Comparison of ENCODE assay signal across 9 cellular contexts in the genomic region with DNA sequence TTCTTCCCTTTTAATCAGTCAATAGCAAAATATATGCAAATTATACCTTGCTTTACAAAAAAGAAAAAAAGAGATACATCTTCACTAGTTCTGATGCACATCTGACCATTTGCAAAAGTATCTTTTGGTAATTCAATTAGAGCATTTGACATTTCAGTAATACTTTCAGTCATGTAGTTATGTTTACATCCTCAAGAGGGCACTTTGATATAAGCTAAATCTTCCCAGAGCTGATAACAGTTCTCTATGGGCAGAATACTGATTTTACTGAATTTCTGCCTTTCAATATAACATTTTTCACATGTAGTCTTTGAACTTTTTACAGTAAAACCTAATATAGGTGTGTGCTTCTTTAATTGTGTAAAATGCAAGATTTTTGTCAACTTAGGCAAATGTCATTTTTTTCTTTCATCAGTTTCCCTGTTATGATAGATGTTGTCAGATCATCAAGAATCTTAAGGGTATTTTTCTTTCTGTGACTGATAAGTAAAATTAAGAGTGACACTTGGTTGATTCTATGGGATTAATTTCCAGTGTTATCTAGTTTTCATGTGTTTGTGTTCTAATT.
DNase-seq lines count a peak whose midpoint lies in the region; ATAC-seq, FAIRE-seq and TF ChIP-seq lines count a peak whose summit lies in the region.
"Had no signal": no experiment of that assay in that cellular context is flagged by ENCODE, and none has a peak within 500 bp of the region (broad histone marks: within the 10 kb centered on the region; RNA-seq: fewer than 3 reads in every experiment).

No MANE protein-coding gene starts in this region.

- H2AFZ ChIP-seq in GM12878 (ENCODE audit: control insufficient read depth, low read depth, low read length), result no peak overlapping the region

- no peak overlapping the region for H3K27ac Mint-ChIP-seq in activated CD8-positive, alpha-beta T cell treated with anti-CD3 and anti-CD28 coated beads for 36 hours
- no peak overlapping the region for H3K27ac Mint-ChIP-seq in activated CD8-positive, alpha-beta T cell treated with anti-CD3 and anti-CD28 coated beads, Interleukin-2, amount 10 ng/mL, durations not matched to agents 7 days and 5 days
- no peak overlapping the region for H3K27ac Mint-ChIP-seq in activated T-helper 2 cell treated with anti-CD3 and anti-CD28 coated beads, Interferon-gamma antibody, Interleukin-2, Interleukin-4, amounts not matched to agents 10 μg/mL and 5 μg/mL and 100 μg/mL, durations not matched to agents 14 hours and 24 hours and 36 hours
- H3K27ac Mint-ChIP-seq: activated naive CD4-positive, alpha-beta T cell treated with anti-CD3 and anti-CD28 coated beads, Interleukin-2, amount 50 U/mL, for 24 hours had no signal

- intact Hi-C loops in activated CD8-positive, alpha-beta T cell treated with anti-CD3 and anti-CD28 coated beads for 36 hours (cut with micrococcal nuclease), result loop anchor here (5.0 kb wide), 1 partner anchor 577 kb away; no protein-coding TSS in a partner anchor
- intact Hi-C loops in GM12878 (cut with micrococcal nuclease; ENCODE audit: unreplicated experiment), result loop anchor here (1.0 to 10.0 kb wide), 3 partner anchors 579 to 1014 kb away; no protein-coding TSS in a partner anchor
- intact Hi-C loops in right lobe of liver (cut with DNase I), result no loop called here
- intact Hi-C loops in activated T-helper 2 cell treated with anti-CD3 and anti-CD28 coated beads, Interferon-gamma antibody, Interleukin-2, Interleukin-4, amounts not matched to agents 10 μg/mL and 5 μg/mL and 100 μg/mL, durations not matched to agents 14 hours and 24 hours and 36 hours (cut with micrococcal nuclease), result no loop called here

- no TSS peak for BruUV-seq in GM12878 (replicated peaks; lab: Mats Ljungman, UMichigan)

- TF ChIP-seq CTCF in activated CD8-positive, alpha-beta T cell treated with anti-CD3 and anti-CD28 coated beads for 36 hours (IDR thresholded peaks at IDR 0.05), result peak; percentile 49
- TF ChIP-seq CTCF in GM12878 (IDR thresholded peaks at IDR 0.05 in 2 of 3, conservative IDR thresholded peaks at IDR 0.05 in 1 of 3; ENCODE audit: control insufficient read depth in 2 of 3, extremely low read depth in 1 of 3, insufficient read depth in 1 of 3, low read depth in 3 of 3, low read length in 3 of 3), result peak; percentile 42 to 57 (median 55); a peak in 5 of 6 replicates
- TF ChIP-seq CTCF in right lobe of liver (IDR thresholded peaks at IDR 0.05), result peak; percentile 47 to 61 (median 55)

- TF ChIP-seq EP300 in GM12878 (IDR thresholded peaks at IDR 0.05; ENCODE audit: borderline replicate concordance in 1 of 2, control insufficient read depth in 1 of 2, low read depth in 2 of 2, low read length in 2 of 2), result no peak

- no peak overlapping the region for H3K4me2 ChIP-seq in GM12878 (ENCODE audit: control insufficient read depth, insufficient read depth)

- TF ChIP-seq RAD21 in GM12878 (IDR thresholded peaks at IDR 0.05; ENCODE audit: insufficient read depth, low read depth, low read length), result peak; percentile 77

- no peak for FAIRE-seq in GM12878 (lab: Jason Lieb, UNC)

- in situ Hi-C loops in GM12878 (cut with MboI), result loop anchor here (5.0 kb wide), 1 partner anchor 577 kb away; no protein-coding TSS in a partner anchor

- H3K9me3 ChIP-seq in GM12878 (replicated peaks; ENCODE audit: control insufficient read depth, insufficient read depth, low read length) (no peaks in the 10 kb centered on the region), right lobe of liver (no peaks in the 10 kb centered on the region)

- DNase-seq in activated CD8-positive, alpha-beta T cell treated with anti-CD3 and anti-CD28 coated beads for 36 hours, result no peak
- no peak for DNase-seq in activated CD8-positive, alpha-beta T cell treated with anti-CD3 and anti-CD28 coated beads, Interleukin-2, amount 10 ng/mL, durations not matched to agents 7 days and 5 days
- peak; percentile 8 for DNase-seq in NCI-H2081 treated with DMSO at 0.1 percent for 48 hours (lab: John Stamatoyannopoulos, UW)
- no peak for DNase-seq in GM12878 (ENCODE audit: low read depth, low spot score)
- DNase-seq in right lobe of liver, result no peak
- no peak for DNase-seq in activated T-helper 2 cell treated with anti-CD3 and anti-CD28 coated beads, Interferon-gamma antibody, Interleukin-2, Interleukin-4, amounts not matched to agents 10 μg/mL and 5 μg/mL and 100 μg/mL, durations not matched to agents 14 hours and 24 hours and 36 hours (ENCODE audit: low spot score)
- no peak for DNase-seq in stimulated activated CD8-positive, alpha-beta memory T cell treated with anti-CD3 and anti-CD28 coated beads, Interleukin-4, amount 100 ng/mL, for 48 hours

- no peaks in the 10 kb centered on the region for H3K36me3 Mint-ChIP-seq in activated CD8-positive, alpha-beta T cell treated with anti-CD3 and anti-CD28 coated beads for 36 hours (ENCODE audit: low read depth)
- no peaks in the 10 kb centered on the region for H3K36me3 Mint-ChIP-seq in activated CD8-positive, alpha-beta T cell treated with anti-CD3 and anti-CD28 coated beads, Interleukin-2, amount 10 ng/mL, durations not matched to agents 7 days and 5 days (ENCODE audit: low read depth)
- no peaks in the 10 kb centered on the region for H3K36me3 Mint-ChIP-seq in activated T-helper 2 cell treated with anti-CD3 and anti-CD28 coated beads, Interferon-gamma antibody, Interleukin-2, Interleukin-4, amounts not matched to agents 10 μg/mL and 5 μg/mL and 100 μg/mL, durations not matched to agents 14 hours and 24 hours and 36 hours (ENCODE audit: low read depth)
- H3K36me3 Mint-ChIP-seq: activated naive CD4-positive, alpha-beta T cell treated with anti-CD3 and anti-CD28 coated beads, Interleukin-2, amount 50 U/mL, for 24 hours had no signal

- H3K4me3 ChIP-seq in GM12878 (no peak overlapping the region), right lobe of liver (no peak overlapping the region)

- H3K36me3 ChIP-seq in GM12878 (ENCODE audit: control insufficient read depth in 2 of 2, insufficient read depth in 2 of 2, low read length in 1 of 2) (no peaks in the 10 kb centered on the region), right lobe of liver (no peaks in the 10 kb centered on the region)

- no peak for ATAC-seq in activated CD8-positive, alpha-beta T cell treated with anti-CD3 and anti-CD28 coated beads for 36 hours
- no peak for ATAC-seq in activated CD8-positive, alpha-beta T cell treated with anti-CD3 and anti-CD28 coated beads, Interleukin-2, amount 10 ng/mL, durations not matched to agents 7 days and 5 days
- ATAC-seq in HG02970 (IDR thresholded peaks at IDR 0.05; ENCODE audit: low FRiP score, unreplicated experiment), result peak; percentile 67
- ATAC-seq in GM12878, result peak; percentile 66
- ATAC-seq in right lobe of liver, result peak; percentile 69 to 80 (median 71)

- no peak overlapping the region for H3K4me3 Mint-ChIP-seq in activated CD8-positive, alpha-beta T cell treated with anti-CD3 and anti-CD28 coated beads for 36 hours
- H3K4me3 Mint-ChIP-seq in activated CD8-positive, alpha-beta T cell treated with anti-CD3 and anti-CD28 coated beads, Interleukin-2, amount 10 ng/mL, durations not matched to agents 7 days and 5 days, result no peak overlapping the region
- H3K4me3 Mint-ChIP-seq in activated T-helper 2 cell treated with anti-CD3 and anti-CD28 coated beads, Interferon-gamma antibody, Interleukin-2, Interleukin-4, amounts not matched to agents 10 μg/mL and 5 μg/mL and 100 μg/mL, durations not matched to agents 14 hours and 24 hours and 36 hours (ENCODE audit: low read depth), result no peak overlapping the region
- H3K4me3 Mint-ChIP-seq: activated naive CD4-positive, alpha-beta T cell treated with anti-CD3 and anti-CD28 coated beads, Interleukin-2, amount 50 U/mL, for 24 hours had no signal

- SMC1A ChIA-PET in GM12878 (lab: Charles Lee; ENCODE audit: uncharacterized antibody, unreplicated experiment), result interaction anchor here (1.0 to 2.5 kb wide), 2 partner anchors 580 to 1015 kb away, joined by 3 to 29 read pairs; no protein-coding TSS in a partner anchor

- no peaks in the 10 kb centered on the region for H3K4me1 Mint-ChIP-seq in activated CD8-positive, alpha-beta T cell treated with anti-CD3 and anti-CD28 coated beads for 36 hours (ENCODE audit: low read depth)
- H3K4me1 Mint-ChIP-seq in activated CD8-positive, alpha-beta T cell treated with anti-CD3 and anti-CD28 coated beads, Interleukin-2, amount 10 ng/mL, durations not matched to agents 7 days and 5 days (ENCODE audit: low read depth), result no peaks in the 10 kb centered on the region
- H3K4me1 Mint-ChIP-seq in activated T-helper 2 cell treated with anti-CD3 and anti-CD28 coated beads, Interferon-gamma antibody, Interleukin-2, Interleukin-4, amounts not matched to agents 10 μg/mL and 5 μg/mL and 100 μg/mL, durations not matched to agents 14 hours and 24 hours and 36 hours (ENCODE audit: low read depth), result no peaks in the 10 kb centered on the region
- H3K4me1 Mint-ChIP-seq: activated naive CD4-positive, alpha-beta T cell treated with anti-CD3 and anti-CD28 coated beads, Interleukin-2, amount 50 U/mL, for 24 hours had no signal

- H3K27ac ChIP-seq in GM12878 (ENCODE audit: control insufficient read depth, insufficient read depth) (no peak overlapping the region), right lobe of liver (no peak overlapping the region)

- POLR2A ChIA-PET in activated CD8-positive, alpha-beta T cell treated with anti-CD3 and anti-CD28 coated beads for 36 hours (lab: Charles Lee), result no interaction called here
- POLR2A ChIA-PET in activated CD8-positive, alpha-beta T cell treated with anti-CD3 and anti-CD28 coated beads, Interleukin-2, amount 10 ng/mL, durations not matched to agents 7 days and 5 days (lab: Charles Lee), result no interaction called here
- POLR2A ChIA-PET in GM12878 (lab: Charles Lee), result no interaction called here

- no peaks in the 10 kb centered on the region for H4K20me1 ChIP-seq in GM12878 (ENCODE audit: control insufficient read depth, insufficient read depth)

- CTCF ChIA-PET in activated CD8-positive, alpha-beta T cell treated with anti-CD3 and anti-CD28 coated beads for 36 hours (lab: Charles Lee), result interaction anchor here (1.0 kb wide), 1 partner anchor 579 kb away, joined by 3 read pairs; no protein-coding TSS in a partner anchor
- CTCF ChIA-PET in activated CD8-positive, alpha-beta T cell treated with anti-CD3 and anti-CD28 coated beads, Interleukin-2, amount 10 ng/mL, durations not matched to agents 7 days and 5 days (lab: Charles Lee), result interaction anchor here (1.0 kb wide), 1 partner anchor 579 kb away, joined by 3 read pairs; no protein-coding TSS in a partner anchor
- CTCF ChIA-PET in GM12878 (lab: Yijun Ruan, JAX), result interaction anchor here (0.6 to 2.8 kb wide), 9 partner anchors 10 to 1016 kb away, joined by 3 to 46 read pairs (median 4); no protein-coding TSS in a partner anchor

- H3K4me1 ChIP-seq in GM12878 (ENCODE audit: control insufficient read depth, insufficient read depth, low read length), result no peaks in the 10 kb centered on the region
- H3K4me1 ChIP-seq in right lobe of liver, result no peaks in the 10 kb centered on the region

- no peak for TF ChIP-seq POLR2A in GM12878 (IDR thresholded peaks at IDR 0.05; ENCODE audit: low read depth, low read length)
- TF ChIP-seq POLR2A in right lobe of liver (IDR thresholded peaks at IDR 0.05), result no peak

- H3K27me3 ChIP-seq in GM12878 (replicated peaks in 1 of 2; ENCODE audit: control insufficient read depth in 2 of 2, insufficient read depth in 2 of 2, low read length in 1 of 2) (no peaks in the 10 kb centered on the region), right lobe of liver (no peaks in the 10 kb centered on the region)

- no peak overlapping the region for H3K9ac ChIP-seq in GM12878 (ENCODE audit: control insufficient read depth, insufficient read depth, low read length)

- RAD21 ChIA-PET in GM12878 (lab: Charles Lee; ENCODE audit: unreplicated experiment), result interaction anchor here (1.3 to 2.2 kb wide), 2 partner anchors 581 to 1015 kb away, joined by 12 to 26 read pairs; no protein-coding TSS in a partner anchor

- H3K79me2 ChIP-seq in GM12878 (ENCODE audit: control insufficient read depth, insufficient read depth, low read length), result no peaks in the 10 kb centered on the region

- no peaks in the 10 kb centered on the region for H3K9me3 Mint-ChIP-seq in activated CD8-positive, alpha-beta T cell treated with anti-CD3 and anti-CD28 coated beads for 36 hours
- H3K9me3 Mint-ChIP-seq in activated CD8-positive, alpha-beta T cell treated with anti-CD3 and anti-CD28 coated beads, Interleukin-2, amount 10 ng/mL, durations not matched to agents 7 days and 5 days (ENCODE audit: insufficient read depth), result no peaks in the 10 kb centered on the region
- no peaks in the 10 kb centered on the region for H3K9me3 Mint-ChIP-seq in activated T-helper 2 cell treated with anti-CD3 and anti-CD28 coated beads, Interferon-gamma antibody, Interleukin-2, Interleukin-4, amounts not matched to agents 10 μg/mL and 5 μg/mL and 100 μg/mL, durations not matched to agents 14 hours and 24 hours and 36 hours
- H3K9me3 Mint-ChIP-seq: activated naive CD4-positive, alpha-beta T cell treated with anti-CD3 and anti-CD28 coated beads, Interleukin-2, amount 50 U/mL, for 24 hours had no signal

- no peaks in the 10 kb centered on the region for H3K27me3 Mint-ChIP-seq in activated CD8-positive, alpha-beta T cell treated with anti-CD3 and anti-CD28 coated beads for 36 hours
- no peaks in the 10 kb centered on the region for H3K27me3 Mint-ChIP-seq in activated CD8-positive, alpha-beta T cell treated with anti-CD3 and anti-CD28 coated beads, Interleukin-2, amount 10 ng/mL, durations not matched to agents 7 days and 5 days (ENCODE audit: low read depth)
- no peaks in the 10 kb centered on the region for H3K27me3 Mint-ChIP-seq in activated T-helper 2 cell treated with anti-CD3 and anti-CD28 coated beads, Interferon-gamma antibody, Interleukin-2, Interleukin-4, amounts not matched to agents 10 μg/mL and 5 μg/mL and 100 μg/mL, durations not matched to agents 14 hours and 24 hours and 36 hours (ENCODE audit: low read depth)
- H3K27me3 Mint-ChIP-seq: activated naive CD4-positive, alpha-beta T cell treated with anti-CD3 and anti-CD28 coated beads, Interleukin-2, amount 50 U/mL, for 24 hours had no signal

Comparison
In these comparisons a context has a peak if more than half of its experiments do, and no peak if none do; other contexts are left out.
1. ATAC-seq: peak in HG02970 (single experiment), GM12878 (single experiment) and right lobe of liver (4 of 4); none in activated CD8-positive, alpha-beta T cell treated with anti-CD3 and anti-CD28 coated beads for 36 hours (single experiment) and activated CD8-positive, alpha-beta T cell treated with anti-CD3 and anti-CD28 coated beads, Interleukin-2, amount 10 ng/mL, durations not matched to agents 7 days and 5 days (single experiment).
2. intact Hi-C loops: an anchor here in activated CD8-positive, alpha-beta T cell treated with anti-CD3 and anti-CD28 coated beads for 36 hours (5.0 kb wide) and GM12878 (1.0 to 10.0 kb wide); none called in right lobe of liver and activated T-helper 2 cell treated with anti-CD3 and anti-CD28 coated beads, Interferon-gamma antibody, Interleukin-2, Interleukin-4, amounts not matched to agents 10 μg/mL and 5 μg/mL and 100 μg/mL, durations not matched to agents 14 hours and 24 hours and 36 hours.
3. Peak in every context shown above with its lines, with median percentiles within 50 percentile points of each other: CTCF ChIP-seq.